Comparison of ENCODE assay signal across 8 cellular contexts in the genomic region with DNA sequence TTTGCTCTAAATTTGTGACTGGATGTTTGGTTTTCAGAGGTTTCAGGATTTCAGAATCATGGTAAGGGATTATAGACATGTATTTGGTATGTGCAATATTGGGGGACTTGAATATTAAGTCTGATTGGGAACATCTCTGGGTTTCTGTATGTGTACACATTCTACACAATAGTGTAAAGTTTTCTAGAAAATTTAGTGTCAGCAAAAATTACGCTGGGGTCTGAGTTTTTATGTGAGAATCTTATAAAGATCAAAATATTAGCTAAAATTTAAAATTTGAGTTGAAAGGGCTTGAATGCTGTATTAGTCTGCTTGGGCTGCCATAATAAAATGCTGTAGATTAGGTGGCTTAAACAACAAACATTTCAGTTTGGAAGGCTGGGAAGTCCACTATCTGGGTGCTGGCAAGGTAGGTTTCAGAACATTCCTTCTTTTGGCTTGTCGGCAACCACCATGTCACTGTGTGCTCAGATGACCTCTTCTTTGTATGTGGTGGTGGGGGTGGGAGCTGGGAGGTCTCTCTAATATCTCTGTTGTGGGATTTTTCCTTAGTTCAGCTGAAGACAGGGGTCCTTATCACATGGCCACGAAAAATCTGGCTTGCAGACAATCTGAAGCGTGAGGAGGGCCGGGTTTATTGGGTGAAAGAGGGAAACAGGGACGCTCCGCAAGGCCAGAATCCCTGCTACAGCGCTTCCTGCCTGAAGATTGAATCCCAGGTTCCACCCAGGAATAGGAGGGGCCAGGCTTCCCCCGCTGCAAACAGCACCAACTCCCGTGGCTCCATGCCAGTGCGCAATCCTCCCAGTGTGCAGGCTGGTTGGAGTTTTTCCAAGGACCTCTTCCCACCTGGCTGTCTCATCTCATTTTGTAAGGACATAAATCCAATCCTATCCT.
DNase-seq lines count a peak whose midpoint lies in the region; FAIRE-seq and TF ChIP-seq lines count a peak whose summit lies in the region.

No MANE protein-coding gene starts in this region.

- DNase-seq in NCI-H2081 treated with DMSO at 0.1 percent for 48 hours (lab: John Stamatoyannopoulos, UW) (peak; percentile 78), WERI-Rb-1 (peak; percentile 76), kidney glomerular epithelial cell (lab: John Stamatoyannopoulos, UW) (peak; percentile 77), thyroid gland (peak; percentile 31 to 42), H54 (ENCODE audit: insufficient read length, low spot score) (no peak), NCI-H1436 treated with DMSO at 0.1 percent for 48 hours (lab: John Stamatoyannopoulos, UW) (no peak)
- DNase-seq in stimulated activated CD4-positive, alpha-beta T cell treated with anti-CD3 and anti-CD28 coated beads, Interleukin-4, amount 100 ng/mL, for 1 hour: no peak
- no peak for DNase-seq in activated effector memory CD4-positive, alpha-beta T cell treated with anti-CD3 and anti-CD28 coated beads, Interleukin-2, amount 50 U/mL, for 16 hours

- H3K9me3 ChIP-seq in WERI-Rb-1 (ENCODE audit: severe bottlenecking) (no peaks in the 10 kb centered on the region), thyroid gland (no peaks in the 10 kb centered on the region)

- WGBS in thyroid gland, 2 donors: 71 to 72% methylated on average over 11 of the region's 11 CpGs

- TF ChIP-seq POLR2A in thyroid gland (IDR thresholded peaks at IDR 0.05) (no peak), H54 (IDR thresholded peaks at IDR 0.05; ENCODE audit: low read depth, low read length) (no peak)

- intact Hi-C loops in thyroid gland (cut with DNase I): no loop called here

- H3K4me3 ChIP-seq in WERI-Rb-1 (ENCODE audit: low read depth, low read length) (peak overlapping the region; percentile 16; the same call in 1 of the 2 replicates), thyroid gland (replicated peaks in 1 of 3) (no peak overlapping the region)

- H3K4me1 ChIP-seq in thyroid gland: peaks cover 0 to 8% of the 10 kb centered on the region in 2 donors

- H3K36me3 ChIP-seq in WERI-Rb-1 (no peaks in the 10 kb centered on the region), thyroid gland (no peaks in the 10 kb centered on the region)

- no peak for FAIRE-seq in H54 (lab: Jason Lieb, UNC)

- no peak for TF ChIP-seq CTCF in WERI-Rb-1 (IDR thresholded peaks at IDR 0.05; ENCODE audit: low read depth, low read length)
- no peak for TF ChIP-seq CTCF in thyroid gland (IDR thresholded peaks at IDR 0.05)

- H3K27me3 ChIP-seq in WERI-Rb-1 (ENCODE audit: insufficient read depth, low read depth, severe bottlenecking): no peaks in the 10 kb centered on the region
- H3K27me3 ChIP-seq in thyroid gland: no peaks in the 10 kb centered on the region

- H3K27ac ChIP-seq in WERI-Rb-1 (0 out of 2 replicates have a peak overlapping the region, but pooled peaks have one; percentile 26), thyroid gland (peak overlapping the region in 2 of 3 donors; percentile 35 to 62)

Comparison
In these comparisons a context has a peak if more than half of its experiments do, and no peak if none do; other contexts are left out.
1. DNase-seq: peak in NCI-H2081 treated with DMSO at 0.1 percent for 48 hours (single experiment), WERI-Rb-1 (single experiment), kidney glomerular epithelial cell (single experiment) and thyroid gland (2 of 2); none in H54 (single experiment), stimulated activated CD4-positive, alpha-beta T cell treated with anti-CD3 and anti-CD28 coated beads, Interleukin-4, amount 100 ng/mL, for 1 hour (single experiment), activated effector memory CD4-positive, alpha-beta T cell treated with anti-CD3 and anti-CD28 coated beads, Interleukin-2, amount 50 U/mL, for 16 hours (single experiment) and NCI-H1436 treated with DMSO at 0.1 percent for 48 hours (single experiment).